9 cellular contexts compared by ENCODE assay signal in the genomic region with DNA sequence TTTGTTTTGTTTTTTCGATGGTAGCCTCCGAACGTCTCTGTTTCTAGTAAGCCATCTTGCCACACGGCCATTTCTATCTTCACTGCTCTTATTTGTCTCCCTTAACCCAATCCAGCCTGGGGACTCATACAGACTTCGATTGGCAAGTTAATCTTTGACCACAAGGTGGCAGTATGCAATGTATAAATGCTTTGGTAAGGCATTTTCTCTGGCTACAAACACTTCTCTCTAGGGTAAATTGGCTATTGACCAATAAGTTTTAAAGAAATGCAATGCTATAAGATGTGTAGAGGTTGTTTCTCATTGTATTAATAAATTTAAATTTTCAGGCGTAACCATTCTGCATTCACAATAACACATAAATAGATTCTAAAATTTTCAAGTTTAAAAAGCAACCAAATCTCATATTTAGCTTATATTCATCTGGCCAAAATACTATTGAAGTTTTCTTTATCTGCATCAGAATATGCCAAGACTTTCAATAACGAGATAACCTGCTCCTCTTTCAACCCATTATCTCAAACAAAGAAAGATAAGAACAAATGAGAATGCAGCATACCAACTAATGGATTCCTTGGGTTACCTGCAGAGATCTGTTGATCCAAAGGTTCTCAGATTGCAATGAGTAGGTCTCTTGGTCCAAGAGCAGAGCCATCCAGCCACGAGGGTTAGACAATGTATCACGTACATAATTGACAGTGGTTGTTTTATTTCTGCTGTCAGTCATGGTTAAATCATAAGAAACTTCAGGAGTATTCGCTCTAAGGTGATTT.
DNase-seq lines count a peak whose midpoint lies in the region; ATAC-seq and TF ChIP-seq lines count a peak whose summit lies in the region.
"Had no signal": no experiment of that assay in that cellular context is flagged by ENCODE, and none has a peak within 500 bp of the region (broad histone marks: within the 10 kb centered on the region; RNA-seq: fewer than 3 reads in every experiment).

No MANE protein-coding gene starts in this region.

- no peak overlapping the region for H3K27ac ChIP-seq in Panc1 (ENCODE audit: low read length)
- H3K27ac ChIP-seq: BLaER1 treated with 17β-estradiol and CSF1 and Interleukin-3, amounts not matched to agents 10 nM and 100 nM had no signal

- intact Hi-C loops in Panc1 (cut with micrococcal nuclease; ENCODE audit: unreplicated experiment): loop anchor here (2.0 kb wide), 2 partner anchors 103 to 165 kb away; no protein-coding TSS in a partner anchor

- no peaks in the 10 kb centered on the region for H3K36me3 ChIP-seq in Panc1 (ENCODE audit: control insufficient read depth, insufficient read depth, low read length)
- H3K36me3 ChIP-seq: BLaER1 treated with 17β-estradiol and CSF1 and Interleukin-3, amounts not matched to agents 10 nM and 100 nM had no signal

- TF ChIP-seq CTCF in Panc1 (IDR thresholded peaks at IDR 0.05): peak; percentile 77
- TF ChIP-seq CTCF in nephron (IDR thresholded peaks at IDR 0.05; ENCODE audit: unreplicated experiment in 3 of 3): peak; percentile 69 to 72 (median 70)

- H3K27me3 ChIP-seq in Panc1 (ENCODE audit: control insufficient read depth, insufficient read depth, low read length): no peaks in the 10 kb centered on the region
- H3K27me3 ChIP-seq: BLaER1 treated with 17β-estradiol and CSF1 and Interleukin-3, amounts not matched to agents 10 nM and 100 nM had no signal

- no TSS peak for BruUV-seq in Panc1 (replicated peaks; lab: Mats Ljungman, UMichigan)

- peaks cover 33% of the 10 kb centered on the region for H3K36me3 Mint-ChIP-seq in nephron (ENCODE audit: low read depth)

- POLR2A ChIA-PET in Panc1 (lab: Charles Lee): no interaction called here

- no peak overlapping the region for H3K27ac Mint-ChIP-seq in nephron

- peaks cover 4% of the 10 kb centered on the region for H3K4me1 Mint-ChIP-seq in nephron

- no peak overlapping the region for H3K4me3 ChIP-seq in Jurkat, Clone E6-1 (ENCODE audit: low read length)
- H3K4me3 ChIP-seq in Panc1 (ENCODE audit: low read depth in 2 of 2, low read length in 2 of 2): no peak overlapping the region
- H3K4me3 ChIP-seq: BLaER1 treated with 17β-estradiol and CSF1 and Interleukin-3, amounts not matched to agents 10 nM and 100 nM had no signal

- peaks cover 28% of the 10 kb centered on the region for H3K9me3 Mint-ChIP-seq in nephron

- ATAC-seq in GM19328 (IDR thresholded peaks at IDR 0.05; ENCODE audit: unreplicated experiment) (peak; percentile 58), Panc1 (peak; percentile 74), HG03045 (IDR thresholded peaks at IDR 0.05; ENCODE audit: unreplicated experiment) (no peak)

- H3K27me3 Mint-ChIP-seq in nephron (ENCODE audit: low read depth): no peaks in the 10 kb centered on the region

- CTCF ChIA-PET in Panc1 (lab: Charles Lee): interaction anchor here (1.0 kb wide), 1 partner anchor 10 kb away, joined by 4 read pairs; no protein-coding TSS in a partner anchor

- no peak overlapping the region for H3K4me3 Mint-ChIP-seq in nephron

- H3K9me3 ChIP-seq in Panc1 (ENCODE audit: control insufficient read depth, insufficient read depth, low read depth, low read length): no peaks in the 10 kb centered on the region
- H3K9me3 ChIP-seq: BLaER1 treated with 17β-estradiol and CSF1 and Interleukin-3, amounts not matched to agents 10 nM and 100 nM had no signal

- DNase-seq in NCI-H1417 (lab: John Stamatoyannopoulos, UW) (peak; percentile 48 to 75 (median 70)), NCI-H1417 treated with DMSO at 0.1 percent for 48 hours (lab: John Stamatoyannopoulos, UW) (no peak), Panc1 (ENCODE audit: low read depth, low spot score) (peak; percentile 20), ecto neural progenitor cell (ENCODE audit: low spot score) (peak; percentile 51)
- DNase-seq in Jurkat, Clone E6-1 (ENCODE audit: low read depth, low spot score): peak; percentile 75

- no peaks in the 10 kb centered on the region for H3K4me1 ChIP-seq in Panc1 (ENCODE audit: control insufficient read depth, insufficient read depth, low read length)
- H3K4me1 ChIP-seq: BLaER1 treated with 17β-estradiol and CSF1 and Interleukin-3, amounts not matched to agents 10 nM and 100 nM had no signal

- in situ Hi-C loops in Panc1 (cut with HindIII; ENCODE audit: low pct_unique_long_range_greater_than_20kb, low sequenced_read_pairs): no loop called here
